ENCODE assay signal across 20 cellular contexts in genomic region chrX:17411189-17411588, GRCh38.
DNase-seq lines count a peak whose midpoint lies in the region; FAIRE-seq lines count a peak whose summit lies in the region.
"Had no signal": no experiment of that assay in that cellular context is flagged by ENCODE, and none has a peak within 500 bp of the region (broad histone marks: within the 10 kb centered on the region; RNA-seq: fewer than 3 reads in every experiment).

No MANE protein-coding gene starts in this region.

- DNase-seq in NCI-H1092 treated with DMSO at 0.1 percent for 48 hours (lab: John Stamatoyannopoulos, UW) (peak; percentile 7), NCI-H1092 (lab: John Stamatoyannopoulos, UW) (no peak), NCI-H1105 treated with DMSO at 0.1 percent for 48 hours (lab: John Stamatoyannopoulos, UW) (peak; percentile 63), RCC 7860 (ENCODE audit: low spot score) (peak; percentile 51), kidney tubule cell (ENCODE audit: low spot score) (peak; percentile 70), iPS-NIHi11 (ENCODE audit: low spot score) (no peak), SW480 (ENCODE audit: low spot score) (no peak), LoVo (ENCODE audit: low spot score) (no peak)
- DNase-seq: 8988T; activated CD4-positive, alpha-beta T cell treated with anti-CD3 and anti-CD28 coated beads for 48 hours; amniotic stem cell; Calu3; dorsolateral prefrontal cortex; esophagus squamous epithelium; left ventricle myocardium superior; NCI-H146; NCI-H774; stimulated activated CD4-positive, alpha-beta T cell treated with anti-CD3 and anti-CD28 coated beads, Interleukin-1b, Interleukin-23, amount 100 ng/mL, for 48 hours; T-cell had no signal

- peak; percentile 71 for FAIRE-seq in RCC 7860 (lab: Jason Lieb, UNC)
- FAIRE-seq: GM19239 had no signal

Comparison
In these comparisons a context has a peak if more than half of its experiments do, and no peak if none do; other contexts are left out.
1. DNase-seq: peak in NCI-H1092 treated with DMSO at 0.1 percent for 48 hours (single experiment), NCI-H1105 treated with DMSO at 0.1 percent for 48 hours (single experiment), RCC 7860 (single experiment) and kidney tubule cell (single experiment); none in NCI-H1092 (single experiment), iPS-NIHi11 (single experiment), SW480 (single experiment) and LoVo (single experiment).